ENCODE assay signal across 7 cellular contexts in the genomic region with DNA sequence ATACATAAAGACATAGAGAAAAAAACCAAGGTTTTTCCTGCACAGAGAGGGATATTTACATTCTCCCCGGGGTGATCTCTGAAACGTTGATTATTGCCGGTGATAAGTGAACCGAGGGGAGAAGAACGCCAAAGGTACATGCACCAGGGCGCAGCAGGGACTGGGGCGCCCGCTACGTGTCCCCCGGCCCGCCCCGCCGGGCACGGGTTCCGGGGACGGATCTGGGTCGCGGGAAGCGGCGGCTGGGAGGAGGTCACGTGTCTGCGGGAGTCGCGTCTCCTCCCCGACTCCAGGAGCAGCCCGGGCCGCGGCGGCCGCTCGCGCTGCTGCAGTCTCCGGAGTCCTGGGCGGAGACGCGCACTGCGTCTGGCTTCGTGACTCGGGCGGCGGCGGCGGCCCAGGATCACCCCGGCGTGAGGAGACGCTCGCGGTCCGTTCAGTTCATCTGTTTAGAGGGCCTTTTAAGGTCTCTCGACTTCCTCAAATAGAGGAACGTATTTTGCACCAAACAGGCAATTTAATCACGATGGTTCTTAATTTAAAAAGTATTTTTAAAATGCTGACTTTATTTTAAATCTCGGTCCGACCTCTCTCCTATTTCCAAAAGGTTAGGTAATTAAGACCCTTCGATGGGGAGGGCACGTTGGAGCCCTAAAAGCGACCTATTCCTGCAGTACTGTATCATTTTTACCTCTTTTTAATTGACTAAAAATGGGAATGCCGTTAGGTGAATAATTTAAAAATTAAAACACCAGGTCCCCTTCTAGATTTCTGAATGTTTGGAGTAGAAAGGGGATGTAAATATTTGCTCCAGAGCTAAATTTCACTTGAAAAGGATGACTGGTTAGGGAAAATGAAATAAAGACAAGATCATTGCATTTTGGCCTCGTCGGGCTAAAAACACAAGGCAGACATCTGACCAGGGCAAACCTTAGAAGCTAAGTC. TPM values are rescaled to one million over a fixed set of nuclear protein-coding genes. Genes with fewer than 3 reads are reported as not detected.
A peak's percentile ranks its signal among the peaks of the same experiment; 100 is the strongest.
DNase-seq lines count a peak whose midpoint lies in the region; ATAC-seq and TF ChIP-seq lines count a peak whose summit lies in the region.

No MANE protein-coding gene starts in this region.

- peak overlapping the region; percentile 97 for H3K4me2 ChIP-seq in MM.1S (ENCODE audit: low read depth, low read length)

- DNase-seq in GM06990 (ENCODE audit: extremely low read depth, insufficient read length) (peak; percentile 67), H4 (ENCODE audit: low spot score) (peak; percentile 78), MM.1S (peak; percentile 81), UCSD-AML1 (lab: John Stamatoyannopoulos, UW; ENCODE audit: unreplicated experiment) (peak; percentile 46), lower leg skin (ENCODE audit: low spot score in 2 of 2) (peak; percentile 75 to 97)
- DNase-seq in effector memory CD8-positive, alpha-beta T cell, result no peak
- peak in 1 of 2 donors; percentile 62 for DNase-seq in stimulated activated effector memory CD8-positive, alpha-beta T cell treated with anti-CD3 and anti-CD28 coated beads, Interleukin-12 subunit alpha, Interleukin-12 subunit beta, amount 100 ng/mL, for 72 hours (ENCODE audit: low spot score in 2 of 2)

- H3K4me3 Mint-ChIP-seq in effector memory CD8-positive, alpha-beta T cell, result peak overlapping the region; percentile 77 to 79
- H3K4me3 Mint-ChIP-seq in stimulated activated effector memory CD8-positive, alpha-beta T cell treated with anti-CD3 and anti-CD28 coated beads, Interleukin-12 subunit alpha, Interleukin-12 subunit beta, amount 100 ng/mL, for 72 hours, result peak overlapping the region; percentile 73

- no peaks in the 10 kb centered on the region for H3K9me3 ChIP-seq in MM.1S (replicated peaks; ENCODE audit: insufficient read depth, low read length)

- H2AFZ ChIP-seq in MM.1S (ENCODE audit: low read length), result peak overlapping the region; percentile 75

- H4K20me1 ChIP-seq in MM.1S (ENCODE audit: insufficient read depth, low read length), result no peaks in the 10 kb centered on the region

- H3K9me3 Mint-ChIP-seq in effector memory CD8-positive, alpha-beta T cell, result no peaks in the 10 kb centered on the region
- no peaks in the 10 kb centered on the region for H3K9me3 Mint-ChIP-seq in stimulated activated effector memory CD8-positive, alpha-beta T cell treated with anti-CD3 and anti-CD28 coated beads, Interleukin-12 subunit alpha, Interleukin-12 subunit beta, amount 100 ng/mL, for 72 hours

- peaks cover 22 to 31% of the 10 kb centered on the region in 2 donors for H3K4me1 Mint-ChIP-seq in effector memory CD8-positive, alpha-beta T cell (ENCODE audit: low read depth in 2 of 2)
- H3K4me1 Mint-ChIP-seq in stimulated activated effector memory CD8-positive, alpha-beta T cell treated with anti-CD3 and anti-CD28 coated beads, Interleukin-12 subunit alpha, Interleukin-12 subunit beta, amount 100 ng/mL, for 72 hours, result peaks cover 38% of the 10 kb centered on the region

- peaks cover 40% of the 10 kb centered on the region for H3F3A ChIP-seq in MM.1S (ENCODE audit: insufficient read depth, low read length)

- H3K9me2 ChIP-seq in MM.1S (replicated peaks; ENCODE audit: insufficient read depth, low read length), result no peaks in the 10 kb centered on the region

- peaks cover 71 to 76% of the 10 kb centered on the region in 2 donors for H3K27me3 Mint-ChIP-seq in effector memory CD8-positive, alpha-beta T cell

- peak overlapping the region; percentile 98 for H3K27ac ChIP-seq in MM.1S (ENCODE audit: low read length)

- no peaks in the 10 kb centered on the region for H3K36me3 Mint-ChIP-seq in effector memory CD8-positive, alpha-beta T cell (ENCODE audit: insufficient read depth)
- H3K36me3 Mint-ChIP-seq in stimulated activated effector memory CD8-positive, alpha-beta T cell treated with anti-CD3 and anti-CD28 coated beads, Interleukin-12 subunit alpha, Interleukin-12 subunit beta, amount 100 ng/mL, for 72 hours, result no peaks in the 10 kb centered on the region

- H3K27me3 ChIP-seq in GM06990 (replicated peaks; ENCODE audit: control insufficient read depth, insufficient read depth, low read length) (peaks cover 3% of the 10 kb centered on the region), MM.1S (replicated peaks; ENCODE audit: insufficient read depth, low read length) (no peaks in the 10 kb centered on the region)

- H3K4me3 ChIP-seq in GM06990 (replicated peaks; ENCODE audit: low read depth, low read length), result peak overlapping the region; percentile 65
- H3K4me3 ChIP-seq in MM.1S (ENCODE audit: low read length), result peak overlapping the region; percentile 77
- H3K4me3 ChIP-seq in lower leg skin (ENCODE audit: low read depth, poor library complexity, severe bottlenecking), result peak overlapping the region; percentile 26

- peaks cover 7% of the 10 kb centered on the region for H3K4me1 ChIP-seq in MM.1S (ENCODE audit: low read length)

- peak; percentile 34 for ATAC-seq in effector memory CD8-positive, alpha-beta T cell (replicated peaks)
- peak; percentile 54 for ATAC-seq in stimulated activated effector memory CD8-positive, alpha-beta T cell treated with anti-CD3 and anti-CD28 coated beads, Interleukin-12 subunit alpha, Interleukin-12 subunit beta, amount 100 ng/mL, for 72 hours

- no peak overlapping the region for H3K27ac Mint-ChIP-seq in effector memory CD8-positive, alpha-beta T cell
- H3K27ac Mint-ChIP-seq in stimulated activated effector memory CD8-positive, alpha-beta T cell treated with anti-CD3 and anti-CD28 coated beads, Interleukin-12 subunit alpha, Interleukin-12 subunit beta, amount 100 ng/mL, for 72 hours, result no peak overlapping the region

- 8 to 9% methylated on average over 40 to 48 of the region's 60 CpGs for WGBS in lower leg skin, 2 donors

- H3K79me2 ChIP-seq in MM.1S (ENCODE audit: low read length), result peaks cover 26% of the 10 kb centered on the region

- intact Hi-C loops in lower leg skin (cut with DNase I; ENCODE audit: low total_unique reads), result loop anchor here (10.0 kb wide), 1 partner anchor 398 kb away; no protein-coding TSS in a partner anchor

- H3K36me3 ChIP-seq in GM06990 (ENCODE audit: control insufficient read depth, insufficient read depth, low read length) (no peaks in the 10 kb centered on the region), MM.1S (replicated peaks; ENCODE audit: insufficient read depth, low read length) (no peaks in the 10 kb centered on the region)

- TF ChIP-seq CTCF in GM06990 (IDR thresholded peaks at IDR 0.05; ENCODE audit: insufficient read depth, low read length, poor library complexity, severe bottlenecking) (peak; percentile 18), MM.1S (IDR thresholded peaks at IDR 0.05; ENCODE audit: low read length) (no peak), lower leg skin (IDR thresholded peaks at IDR 0.05) (no peak)

- peak overlapping the region; percentile 97 for H3K9ac ChIP-seq in MM.1S (ENCODE audit: low read length)

- TF ChIP-seq POLR2A in lower leg skin (IDR thresholded peaks at IDR 0.05), result no peak

RNA-seq across cellular contexts. Expression of gene BHLHE41, which starts 1.8 kb away (rescaled TPM):
- 8.1 and 9.6 TPM in 2 replicates for total RNA-seq in H4 (2014; rRNA removed; shearing (Covaris generic))
- total RNA-seq in lower leg skin, result 10 to 100 TPM in 1 of 4 donors, 1 to 10 TPM in 3; 4.9 to 14.5 (median 7.2) TPM

Comparison
In these comparisons a context has a peak if more than half of its experiments do, and no peak if none do; other contexts are left out.
1. DNase-seq: peak in GM06990 (single experiment), H4 (single experiment), MM.1S (single experiment), UCSD-AML1 (single experiment) and lower leg skin (2 of 2); none in effector memory CD8-positive, alpha-beta T cell (0 of 3).
2. H3K4me3 ChIP-seq: peak in every context shown above with its lines; median percentile 77 in MM.1S; 65 in GM06990; 26 in lower leg skin.